22 cellular contexts compared by ENCODE assay signal in the genomic region with DNA sequence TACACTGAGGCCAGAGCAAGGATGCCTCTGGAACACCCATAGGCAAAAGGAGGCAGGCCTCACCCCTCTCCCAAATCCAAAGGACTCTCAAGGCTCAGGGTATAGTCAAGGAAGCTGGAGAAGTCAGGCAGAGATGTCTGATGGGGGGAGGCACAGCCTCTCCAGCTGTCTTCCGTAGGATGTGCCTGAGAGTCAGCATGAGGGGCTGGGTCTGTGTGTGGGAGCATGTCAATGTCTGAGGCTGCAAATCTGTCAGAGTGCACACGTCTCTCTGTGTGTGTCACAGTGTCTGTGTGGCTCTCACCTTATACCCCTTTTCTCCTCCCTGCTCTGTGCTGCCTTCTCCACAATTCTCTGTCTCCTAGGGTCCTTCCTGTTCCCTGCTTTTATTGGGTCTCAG. TPM values are rescaled to one million over a fixed set of nuclear protein-coding genes. Genes with fewer than 3 reads are reported as not detected.
DNase-seq lines count a peak whose midpoint lies in the region; ATAC-seq, FAIRE-seq and TF ChIP-seq lines count a peak whose summit lies in the region.
"Had no signal": no experiment of that assay in that cellular context is flagged by ENCODE, and none has a peak within 500 bp of the region (broad histone marks: within the 10 kb centered on the region; RNA-seq: fewer than 3 reads in every experiment).

No MANE protein-coding gene starts in this region.

- no peak for DNase-seq in CD4-positive, alpha-beta memory T cell
- DNase-seq in T-helper 17 cell (no peak), H1 (ENCODE audit: low read depth in 1 of 2, low spot score in 2 of 2) (no peak), putamen (ENCODE audit: low spot score) (peak; percentile 75), NCI-H1417 (lab: John Stamatoyannopoulos, UW) (no peak), mucosa of gallbladder (ENCODE audit: low spot score) (no peak)
- DNase-seq in CD8-positive, alpha-beta memory T cell, result no peak
- DNase-seq: ACHN; CD4-positive, alpha-beta T cell; COR-L47; DMS153; DMS79 treated with DMSO at 0.1 percent for 48 hours; EL; GDM1 had no signal

- peak overlapping the region in 1 of 8 donors; percentile 21 for H3K4me3 Mint-ChIP-seq in CD4-positive, alpha-beta memory T cell
- H3K4me3 Mint-ChIP-seq in T-helper 17 cell, result peak overlapping the region; percentile 33
- H3K4me3 Mint-ChIP-seq in CD8-positive, alpha-beta memory T cell, result peak overlapping the region in 2 of 7 donors; percentile 70 to 80
- H3K4me3 Mint-ChIP-seq: CD4-positive, alpha-beta T cell had no signal

- no peak for TF ChIP-seq EP300 in H1 (IDR thresholded peaks at IDR 0.05; ENCODE audit: borderline replicate concordance in 1 of 2, low read depth in 2 of 2, low read length in 2 of 2)

- H3K23me2 ChIP-seq in H1 (ENCODE audit: low read depth, low read length), result peaks cover 5% of the 10 kb centered on the region; the same call in 1 of the 2 replicates

- H3K56ac ChIP-seq in H1 (replicated peaks; ENCODE audit: insufficient read length, low read depth, low read length), result no peak overlapping the region

- H3K9me3 Mint-ChIP-seq in CD4-positive, alpha-beta memory T cell, result no peaks in the 10 kb centered on the region
- H3K9me3 Mint-ChIP-seq in CD8-positive, alpha-beta memory T cell, result peaks cover 0 to 4% (median 0%) of the 10 kb centered on the region in 5 donors
- H3K9me3 Mint-ChIP-seq: CD4-positive, alpha-beta T cell had no signal

- no peak overlapping the region for H2BK12ac ChIP-seq in H1 (ENCODE audit: low read depth, low read length)

- H4K91ac ChIP-seq in H1 (replicated peaks; ENCODE audit: insufficient read length, low read length), result no peak overlapping the region

- H2BK5ac ChIP-seq in H1 (ENCODE audit: low read depth, low read length), result no peak overlapping the region

- H3K23ac ChIP-seq in H1 (ENCODE audit: insufficient read length), result no peak overlapping the region

- H3K14ac ChIP-seq in H1 (ENCODE audit: insufficient read length), result no peak overlapping the region

- no peaks in the 10 kb centered on the region for H3K9me3 ChIP-seq in CD4-positive, alpha-beta memory T cell (ENCODE audit: control insufficient read depth in 1 of 2, low read length in 2 of 2)
- H3K9me3 ChIP-seq in T-helper 17 cell (ENCODE audit: control insufficient read depth, low read length, poor library complexity, severe bottlenecking) (no peaks in the 10 kb centered on the region), H1 (ENCODE audit: insufficient read depth in 2 of 2, low read depth in 1 of 2, low read length in 1 of 2) (no peaks in the 10 kb centered on the region)
- H3K9me3 ChIP-seq in CD8-positive, alpha-beta memory T cell (ENCODE audit: low read length), result no peaks in the 10 kb centered on the region
- H3K9me3 ChIP-seq: BLaER1 treated with 17β-estradiol and CSF1 and Interleukin-3, amounts not matched to agents 10 nM and 100 nM had no signal

- intact Hi-C loops in CD4-positive, alpha-beta memory T cell (cut with micrococcal nuclease), result no loop called here

- TF ChIP-seq POLR2A in H1 (IDR thresholded peaks at IDR 0.05; ENCODE audit: control extremely low read depth in 1 of 2, low read depth in 2 of 2, low read length in 2 of 2), result no peak

- no peak for TF ChIP-seq CTCF in H1 (IDR thresholded peaks at IDR 0.05; ENCODE audit: control extremely low read depth in 1 of 3, insufficient read depth in 1 of 3, low read depth in 1 of 3, low read length in 3 of 3)

- peaks cover 0 to 7% of the 10 kb centered on the region in 2 experiments for H4K20me1 ChIP-seq in H1 (replicated peaks in 1 of 2; ENCODE audit: control insufficient read depth in 1 of 2, insufficient read depth in 2 of 2, low read length in 2 of 2)

- H3K18ac ChIP-seq in H1 (ENCODE audit: extremely low read depth, low read length), result no peak overlapping the region

- CTCF ChIA-PET in CD4-positive, alpha-beta memory T cell (lab: Charles Lee; ENCODE audit: partially characterized antibody), result interaction anchor here (0.9 kb wide), 1 partner anchor 16 kb away, joined by 3 read pairs; no protein-coding TSS in a partner anchor
- CTCF ChIA-PET in H1 (lab: Charles Lee; ENCODE audit: partially characterized antibody), result interaction anchor here (0.7 to 1.4 kb wide), 4 partner anchors 15 to 80 kb away, joined by 3 read pairs; partner anchors contain the start of gene NT5C1A
- CTCF ChIA-PET in CD8-positive, alpha-beta memory T cell (lab: Charles Lee), result no interaction called here

- no peak overlapping the region for H4K5ac ChIP-seq in H1 (ENCODE audit: insufficient read length, low read depth, low read length)

- H2BK20ac ChIP-seq in H1 (ENCODE audit: low read length), result no peak overlapping the region

- H3K4me1 Mint-ChIP-seq in CD4-positive, alpha-beta memory T cell, result peaks cover 23 to 61% (median 44%) of the 10 kb centered on the region in 4 donors
- H3K4me1 Mint-ChIP-seq in T-helper 17 cell, result peaks cover 47% of the 10 kb centered on the region
- H3K4me1 Mint-ChIP-seq in CD8-positive, alpha-beta memory T cell, result peaks cover 23 to 55% (median 24%) of the 10 kb centered on the region in 3 donors

- no peak overlapping the region for H3K9ac ChIP-seq in H1 (replicated peaks in 1 of 4; ENCODE audit: extremely low read depth in 1 of 4, low read depth in 3 of 4, low read length in 3 of 4)
- H3K9ac ChIP-seq: BLaER1 treated with 17β-estradiol and CSF1 and Interleukin-3, amounts not matched to agents 10 nM and 100 nM had no signal

- peaks cover 57% of the 10 kb centered on the region for H3K4me1 ChIP-seq in CD4-positive, alpha-beta memory T cell (ENCODE audit: insufficient read depth, low read length)
- H3K4me1 ChIP-seq in H1 (replicated peaks in 1 of 4; ENCODE audit: control insufficient read depth in 3 of 4, insufficient read depth in 4 of 4, low read length in 3 of 4), result peaks cover 0 to 17% (median 8%) of the 10 kb centered on the region in 4 experiments; a peak in 4 of 7 replicates
- H3K4me1 ChIP-seq in CD8-positive, alpha-beta memory T cell (ENCODE audit: insufficient read depth, low read length), result peaks cover 25% of the 10 kb centered on the region

- no peak overlapping the region for H3K27ac ChIP-seq in CD4-positive, alpha-beta memory T cell (ENCODE audit: low read depth, low read length)
- H3K27ac ChIP-seq in H1 (ENCODE audit: low read depth, low read length), result no peak overlapping the region
- no peak overlapping the region for H3K27ac ChIP-seq in CD8-positive, alpha-beta memory T cell (ENCODE audit: low read depth, low read length)
- H3K27ac ChIP-seq: BLaER1 treated with 17β-estradiol and CSF1 and Interleukin-3, amounts not matched to agents 10 nM and 100 nM had no signal

- POLR2A ChIA-PET in CD4-positive, alpha-beta memory T cell (lab: Charles Lee; ENCODE audit: partially characterized antibody), result interaction anchor here (0.6 kb wide), 1 partner anchor 367 kb away, joined by 3 read pairs; no protein-coding TSS in a partner anchor
- POLR2A ChIA-PET in H1 (lab: Charles Lee; ENCODE audit: partially characterized antibody), result interaction anchor here (2.1 kb wide), 1 partner anchor 13 kb away, joined by 7 read pairs; no protein-coding TSS in a partner anchor
- POLR2A ChIA-PET in CD8-positive, alpha-beta memory T cell (lab: Charles Lee), result no interaction called here

- no peak overlapping the region for H2BK15ac ChIP-seq in H1 (ENCODE audit: low read length)

- no peak overlapping the region for H3K4me3 ChIP-seq in CD4-positive, alpha-beta memory T cell (ENCODE audit: low read length in 2 of 2)
- H3K4me3 ChIP-seq in H1 (ENCODE audit: extremely low read depth in 1 of 4, insufficient read depth in 2 of 4, low read depth in 3 of 4, low read length in 4 of 4), result no peak overlapping the region
- H3K4me3 ChIP-seq in CD8-positive, alpha-beta memory T cell (ENCODE audit: low read length), result no peak overlapping the region
- H3K4me3 ChIP-seq: BLaER1 treated with 17β-estradiol and CSF1 and Interleukin-3, amounts not matched to agents 10 nM and 100 nM had no signal

- H4K8ac ChIP-seq in H1 (ENCODE audit: extremely low read depth, insufficient read depth, low read length), result no peak overlapping the region

- no peak for TF ChIP-seq RAD21 in H1 (IDR thresholded peaks at IDR 0.05 in 1 of 2, conservative IDR thresholded peaks at IDR 0.05 in 1 of 2; ENCODE audit: low read depth in 2 of 2, low read length in 2 of 2)

- H2BK120ac ChIP-seq in H1 (replicated peaks; ENCODE audit: low read depth, low read length), result no peak overlapping the region

- H3K27ac Mint-ChIP-seq in CD4-positive, alpha-beta memory T cell, result peak overlapping the region in 5 of 7 donors; percentile 29 to 52 (median 43)
- H3K27ac Mint-ChIP-seq in T-helper 17 cell, result no peak overlapping the region
- no peak overlapping the region for H3K27ac Mint-ChIP-seq in CD8-positive, alpha-beta memory T cell
- H3K27ac Mint-ChIP-seq: CD4-positive, alpha-beta T cell had no signal

- H3K36me3 Mint-ChIP-seq in CD4-positive, alpha-beta memory T cell, result peaks cover 8 to 12% of the 10 kb centered on the region in 2 donors
- H3K36me3 Mint-ChIP-seq in T-helper 17 cell (ENCODE audit: low read depth), result peaks cover 11% of the 10 kb centered on the region
- peaks cover 2 to 5% (median 4%) of the 10 kb centered on the region in 3 donors for H3K36me3 Mint-ChIP-seq in CD8-positive, alpha-beta memory T cell

- no peak overlapping the region for H2AK5ac ChIP-seq in H1 (ENCODE audit: low read depth, low read length)

- no peak for FAIRE-seq in H1 (lab: Jason Lieb, UNC)
- FAIRE-seq: D721Med, GM12892, GM19239, H54 had no signal

- no peaks in the 10 kb centered on the region for H3K79me1 ChIP-seq in H1 (ENCODE audit: low read depth, low read length)

- H3K27me3 Mint-ChIP-seq in CD4-positive, alpha-beta memory T cell, result peaks cover 0 to 2% of the 10 kb centered on the region in 2 donors
- H3K27me3 Mint-ChIP-seq in T-helper 17 cell, result peaks cover 8% of the 10 kb centered on the region
- peaks cover 20 to 47% of the 10 kb centered on the region in 2 donors for H3K27me3 Mint-ChIP-seq in CD8-positive, alpha-beta memory T cell

- no peak overlapping the region for H3K4me2 ChIP-seq in H1 (ENCODE audit: insufficient read depth in 1 of 2, low read depth in 2 of 2, low read length in 2 of 2)
- H3K4me2 ChIP-seq: BLaER1 treated with 17β-estradiol and CSF1 and Interleukin-3, amounts not matched to agents 10 nM and 100 nM had no signal

- no peak for ATAC-seq in T-helper 17 cell
- ATAC-seq: HCT116 had no signal

- H3K27me3 ChIP-seq in CD4-positive, alpha-beta memory T cell (ENCODE audit: insufficient read depth, low read length), result no peaks in the 10 kb centered on the region
- peaks cover 81 to 95% (median 91%) of the 10 kb centered on the region in 4 experiments for H3K27me3 ChIP-seq in H1 (replicated peaks in 1 of 4; ENCODE audit: control insufficient read depth in 3 of 4, extremely low read depth in 1 of 4, insufficient read depth in 3 of 4, low read length in 3 of 4)
- peaks cover 14% of the 10 kb centered on the region for H3K27me3 ChIP-seq in CD8-positive, alpha-beta memory T cell (ENCODE audit: insufficient read depth, low read length, poor library complexity, severe bottlenecking)

- H2AFZ ChIP-seq in H1 (ENCODE audit: low read length), result no peak overlapping the region

- no peaks in the 10 kb centered on the region for H3K79me2 ChIP-seq in H1 (ENCODE audit: control insufficient read depth in 1 of 2, insufficient read depth in 2 of 2, low read length in 2 of 2)

- 67% methylated on average over 2 of the region's 2 CpGs; no CpG with 5 or more reads in 1 of the 2 experiments for WGBS in H1 (ENCODE audit: extremely low coverage in 1 of 2, insufficient coverage in 1 of 2, insufficient read length in 1 of 2, insufficient replicate concordance in 2 of 2, low coverage in 1 of 2, low lambda C conversion rate in 2 of 2, missing lambda C conversion rate in 1 of 2), 2 experiments

- no peaks in the 10 kb centered on the region for H3K36me3 ChIP-seq in CD4-positive, alpha-beta memory T cell (ENCODE audit: insufficient read depth, low read length)
- no peaks in the 10 kb centered on the region for H3K36me3 ChIP-seq in H1 (ENCODE audit: control insufficient read depth in 2 of 4, insufficient read depth in 4 of 4, low read length in 3 of 4)
- no peaks in the 10 kb centered on the region for H3K36me3 ChIP-seq in CD8-positive, alpha-beta memory T cell (ENCODE audit: insufficient read depth, low read length)
- H3K36me3 ChIP-seq: BLaER1 treated with 17β-estradiol and CSF1 and Interleukin-3, amounts not matched to agents 10 nM and 100 nM had no signal

- no peak overlapping the region for H3K4ac ChIP-seq in H1 (replicated peaks; ENCODE audit: insufficient read length, low read depth, low read length)

RNA-seq across cellular contexts. Expression of gene HPCAL4, which starts 4.0 kb away (rescaled TPM):
- total RNA-seq in CD4-positive, alpha-beta memory T cell, result 10 to 100 TPM; 31.8 to 32.4 TPM
- polyA plus RNA-seq in CD4-positive, alpha-beta memory T cell, result 1 to 10 TPM; 8.9 to 9.6 TPM
- total RNA-seq in T-helper 17 cell (10 to 100 TPM; 23.4 to 30.3 TPM), mucosa of gallbladder (0.20 TPM)
- 0.46 and 0.54 TPM in 2 replicates for total RNA-seq in H1 (2021; fragmentation: NEBNext Ultra II Directional; extraction: Animal tissue kit (Norgen Biotek cat#: 25700))
- 0.55 and 0.74 TPM in 2 replicates for polyA plus RNA-seq in H1 (2011; rRNA removed)
- polyA plus RNA-seq in H1 (2011; cell fraction: cytosol; rRNA removed), result 0.72 TPM
- polyA plus RNA-seq in H1 (2011; cell fraction: nucleus; rRNA removed), result 0.97 TPM
- 0.32 to 0.92 TPM (median 0.64 TPM) in 4 replicates for polyA plus RNA-seq in H1 (2012, experiment 1 of 2)
- 0.41 TPM for polyA plus RNA-seq in H1 (2012, experiment 2 of 2)
- polyA plus RNA-seq in H1 (2013, experiment 1 of 2), result 0.81 TPM
- 0.79 TPM for polyA plus RNA-seq in H1 (2013, experiment 2 of 2)
- polyA minus RNA-seq in H1 (2011; rRNA and poly(A)+ RNA removed), result 1.8 and 2.1 TPM in 2 replicates
- 0.51 TPM for polyA minus RNA-seq in H1 (2011; cell fraction: cytosol; rRNA and poly(A)+ RNA removed)
- polyA minus RNA-seq in H1 (2011; cell fraction: nucleus; rRNA and poly(A)+ RNA removed), result 1.00 TPM
- total RNA-seq in CD8-positive, alpha-beta memory T cell, result 1 to 10 TPM; 1.9 to 2.0 TPM
- polyA plus RNA-seq in CD8-positive, alpha-beta memory T cell, result 2.5 TPM
- total RNA-seq: A172, HT1080 had no signal

RNA-seq across cellular contexts. Expression of gene NT5C1A, which starts 15.3 kb away (rescaled TPM):
- under 1 TPM; 0.29 to 0.42 TPM for total RNA-seq in CD4-positive, alpha-beta memory T cell
- polyA plus RNA-seq in CD4-positive, alpha-beta memory T cell, result not detected
- total RNA-seq in T-helper 17 cell (under 1 TPM; 0.31 to 0.70 TPM), mucosa of gallbladder (2.9 TPM)
- not detected in 2 replicates for total RNA-seq in H1 (2021; fragmentation: NEBNext Ultra II Directional; extraction: Animal tissue kit (Norgen Biotek cat#: 25700))
- polyA plus RNA-seq in H1 (2011; rRNA removed), result 0.06 TPM in 1 of 2 replicates, not detected in the other
- polyA plus RNA-seq in H1 (2011; cell fraction: cytosol; rRNA removed), result not detected
- not detected for polyA plus RNA-seq in H1 (2011; cell fraction: nucleus; rRNA removed)
- not detected in 4 replicates for polyA plus RNA-seq in H1 (2012, experiment 1 of 2)
- polyA plus RNA-seq in H1 (2012, experiment 2 of 2), result not detected
- polyA plus RNA-seq in H1 (2013, experiment 1 of 2), result not detected
- not detected for polyA plus RNA-seq in H1 (2013, experiment 2 of 2)
- polyA minus RNA-seq in H1 (2011; rRNA and poly(A)+ RNA removed), result 0.16 TPM in 1 of 2 replicates, not detected in the other
- polyA minus RNA-seq in H1 (2011; cell fraction: cytosol; rRNA and poly(A)+ RNA removed), result not detected
- not detected for polyA minus RNA-seq in H1 (2011; cell fraction: nucleus; rRNA and poly(A)+ RNA removed)
- not detected for total RNA-seq in CD8-positive, alpha-beta memory T cell
- not detected for polyA plus RNA-seq in CD8-positive, alpha-beta memory T cell
- total RNA-seq: A172, HT1080 had no signal

RNA-seq across cellular contexts. Expression of gene HEYL, which starts 47.8 kb away (rescaled TPM):
- under 1 TPM in 1 of 2 experiments, not detected in 1; 0.12 TPM for total RNA-seq in CD4-positive, alpha-beta memory T cell
- under 1 TPM in 1 of 2 donors, not detected in 1; 0.23 TPM for polyA plus RNA-seq in CD4-positive, alpha-beta memory T cell
- under 1 TPM; 0.10 TPM for total RNA-seq in T-helper 17 cell
- 3.1 and 3.5 TPM in 2 replicates for total RNA-seq in H1 (2021; fragmentation: NEBNext Ultra II Directional; extraction: Animal tissue kit (Norgen Biotek cat#: 25700))
- 1.8 and 2.9 TPM in 2 replicates for polyA plus RNA-seq in H1 (2011; rRNA removed)
- polyA plus RNA-seq in H1 (2011; cell fraction: cytosol; rRNA removed), result 1.6 TPM
- 3.1 TPM for polyA plus RNA-seq in H1 (2011; cell fraction: nucleus; rRNA removed)
- 1.4 to 2.6 TPM (median 2.2 TPM) in 4 replicates for polyA plus RNA-seq in H1 (2012, experiment 1 of 2)
- 1.8 TPM for polyA plus RNA-seq in H1 (2012, experiment 2 of 2)
- polyA plus RNA-seq in H1 (2013, experiment 1 of 2), result 2.2 TPM
- 2.0 TPM for polyA plus RNA-seq in H1 (2013, experiment 2 of 2)
- 2.0 and 2.3 TPM in 2 replicates for polyA minus RNA-seq in H1 (2011; rRNA and poly(A)+ RNA removed)
- 1.5 TPM for polyA minus RNA-seq in H1 (2011; cell fraction: cytosol; rRNA and poly(A)+ RNA removed)
- polyA minus RNA-seq in H1 (2011; cell fraction: nucleus; rRNA and poly(A)+ RNA removed), result 1.8 TPM
- total RNA-seq in CD8-positive, alpha-beta memory T cell, result under 1 TPM; 0.07 to 0.09 TPM
- not detected for polyA plus RNA-seq in CD8-positive, alpha-beta memory T cell
- total RNA-seq in mucosa of gallbladder, result 8.5 TPM
- total RNA-seq: A172, HT1080 had no signal

RNA-seq across cellular contexts. Expression of gene PPIE, which starts 51.4 kb away (rescaled TPM):
- total RNA-seq in CD4-positive, alpha-beta memory T cell, result 10 to 100 TPM; 67.7 to 69.4 TPM
- polyA plus RNA-seq in CD4-positive, alpha-beta memory T cell, result 100 to 1,000 TPM in 1 of 2 donors, 10 to 100 TPM in 1; 77.2 to 162 TPM
- total RNA-seq in T-helper 17 cell (10 to 100 TPM; 44.8 to 57.5 TPM), mucosa of gallbladder (39.3 TPM)
- 38.9 and 40.2 TPM in 2 replicates for total RNA-seq in H1 (2021; fragmentation: NEBNext Ultra II Directional; extraction: Animal tissue kit (Norgen Biotek cat#: 25700))
- 49.4 and 56.1 TPM in 2 replicates for polyA plus RNA-seq in H1 (2011; rRNA removed)
- polyA plus RNA-seq in H1 (2011; cell fraction: cytosol; rRNA removed), result 79.8 TPM
- polyA plus RNA-seq in H1 (2011; cell fraction: nucleus; rRNA removed), result 61.8 TPM
- 44.8 to 55.0 TPM (median 51.6 TPM) in 4 replicates for polyA plus RNA-seq in H1 (2012, experiment 1 of 2)
- 52.5 TPM for polyA plus RNA-seq in H1 (2012, experiment 2 of 2)
- polyA plus RNA-seq in H1 (2013, experiment 1 of 2), result 36.2 TPM
- polyA plus RNA-seq in H1 (2013, experiment 2 of 2), result 34.8 TPM
- 33.4 and 38.9 TPM in 2 replicates for polyA minus RNA-seq in H1 (2011; rRNA and poly(A)+ RNA removed)
- 10.3 TPM for polyA minus RNA-seq in H1 (2011; cell fraction: cytosol; rRNA and poly(A)+ RNA removed)
- polyA minus RNA-seq in H1 (2011; cell fraction: nucleus; rRNA and poly(A)+ RNA removed), result 27.4 TPM
- total RNA-seq in CD8-positive, alpha-beta memory T cell, result 10 to 100 TPM; 61.2 to 65.2 TPM
- 78.3 TPM for polyA plus RNA-seq in CD8-positive, alpha-beta memory T cell

Comparison
In these comparisons a context has a peak if more than half of its experiments do, and no peak if none do; other contexts are left out.
1. H3K27ac Mint-ChIP-seq: peak in CD4-positive, alpha-beta memory T cell (5 of 7); none in T-helper 17 cell (single experiment) and CD8-positive, alpha-beta memory T cell (0 of 8).
2. RNA of gene HPCAL4, which starts 4.0 kb away (total RNA-seq): 31.8 to 32.4 TPM in CD4-positive, alpha-beta memory T cell and 23.4 to 30.3 TPM in T-helper 17 cell; 1.9 to 2.0 TPM in CD8-positive, alpha-beta memory T cell, 0.46 to 0.54 TPM in H1 and 0.20 TPM in mucosa of gallbladder (single experiment); every median in the first group is over 4 times any median in the second.